ENCODE assay signal across 13 cellular contexts in genomic region chr21:19507682-19508260, GRCh38.
DNase-seq lines count a peak whose midpoint lies in the region; ATAC-seq and TF ChIP-seq lines count a peak whose summit lies in the region.
"Had no signal": no experiment of that assay in that cellular context is flagged by ENCODE, and none has a peak within 500 bp of the region (broad histone marks: within the 10 kb centered on the region; RNA-seq: fewer than 3 reads in every experiment).

No MANE protein-coding gene starts in this region.

- no peak overlapping the region for H3K27ac ChIP-seq in 22Rv1
- H3K27ac ChIP-seq in endodermal cell (ENCODE audit: low read depth, low read length), result no peak overlapping the region
- H3K27ac ChIP-seq: pancreas, thoracic aorta had no signal

- no peaks in the 10 kb centered on the region for H3K4me1 ChIP-seq in endodermal cell (ENCODE audit: control insufficient read depth, insufficient read depth, low read length)
- H3K4me1 ChIP-seq: pancreas had no signal

- DNase-seq in GM12865 (ENCODE audit: low read depth) (peak; percentile 7), NCI-H748 treated with DMSO at 0.1 percent for 48 hours (lab: John Stamatoyannopoulos, UW) (peak; percentile 23), endodermal cell (peak; percentile 53), cerebellum (ENCODE audit: low spot score) (no peak)
- DNase-seq in activated CD4-positive, alpha-beta T cell treated with anti-CD3 and anti-CD28 coated beads for 4 hours, result no peak
- DNase-seq: left cardiac atrium, NCI-H1092 treated with DMSO at 0.1 percent for 48 hours, pancreas had no signal

- H3K27me3 ChIP-seq in endodermal cell (ENCODE audit: control insufficient read depth, insufficient read depth, low read length, poor library complexity, severe bottlenecking), result no peaks in the 10 kb centered on the region
- H3K27me3 ChIP-seq: pancreas had no signal

- no peak overlapping the region for H3K4me3 Mint-ChIP-seq in endodermal cell
- H3K4me3 Mint-ChIP-seq: CD14-positive monocyte had no signal

- no peak overlapping the region for H3K4me3 ChIP-seq in GM12865 (ENCODE audit: low read depth, low read length)
- H3K4me3 ChIP-seq in endodermal cell (ENCODE audit: low read length), result no peak overlapping the region
- H3K4me3 ChIP-seq: pancreas, thoracic aorta had no signal

- no peak overlapping the region for H3K9ac ChIP-seq in endodermal cell (ENCODE audit: extremely low read depth, low read length, poor library complexity, severe bottlenecking)

- ATAC-seq in HG02870 (IDR thresholded peaks at IDR 0.05; ENCODE audit: unreplicated experiment) (no peak), HG02938 (IDR thresholded peaks at IDR 0.05; ENCODE audit: unreplicated experiment) (no peak)
- ATAC-seq: left cardiac atrium had no signal

- H3K9me3 Mint-ChIP-seq in endodermal cell, result no peaks in the 10 kb centered on the region

- no peaks in the 10 kb centered on the region for H3K36me3 Mint-ChIP-seq in endodermal cell (ENCODE audit: low read depth)
- H3K36me3 Mint-ChIP-seq: CD14-positive monocyte had no signal

- no peaks in the 10 kb centered on the region for H3K9me3 ChIP-seq in endodermal cell (ENCODE audit: control insufficient read depth, low read length)
- H3K9me3 ChIP-seq: pancreas had no signal

- no peaks in the 10 kb centered on the region for H3K4me1 Mint-ChIP-seq in endodermal cell
- H3K4me1 Mint-ChIP-seq: CD14-positive monocyte had no signal

- no peak overlapping the region for H3K27ac Mint-ChIP-seq in endodermal cell
- H3K27ac Mint-ChIP-seq: CD14-positive monocyte had no signal

- no peaks in the 10 kb centered on the region for H3K36me3 ChIP-seq in endodermal cell (ENCODE audit: control insufficient read depth, insufficient read depth, low read length)
- H3K36me3 ChIP-seq: pancreas, thoracic aorta had no signal

- TF ChIP-seq CTCF in 22Rv1 (IDR thresholded peaks at IDR 0.05) (peak; percentile 72), GM12865 (IDR thresholded peaks at IDR 0.05; ENCODE audit: insufficient read depth, low read depth, low read length, missing control alignments) (no peak), endodermal cell (conservative IDR thresholded peaks at IDR 0.05) (peak; percentile 80)

- H3K27me3 Mint-ChIP-seq in endodermal cell (ENCODE audit: insufficient read depth), result no peaks in the 10 kb centered on the region

- 76% methylated on average over 3 of the region's 3 CpGs for WGBS in endodermal cell (ENCODE audit: insufficient coverage in 1 of 2, insufficient read length in 1 of 2), 2 experiments

Comparison
In these comparisons a context has a peak if more than half of its experiments do, and no peak if none do; other contexts are left out.
1. DNase-seq: peak in GM12865 (single experiment), NCI-H748 treated with DMSO at 0.1 percent for 48 hours (single experiment) and endodermal cell (single experiment); none in activated CD4-positive, alpha-beta T cell treated with anti-CD3 and anti-CD28 coated beads for 4 hours (0 of 2) and cerebellum (single experiment).